In genomic region chr5:40446910-40447309, GRCh38 we compare ENCODE assay signal across 10 cellular contexts.
DNase-seq lines count a peak whose midpoint lies in the region; ATAC-seq and TF ChIP-seq lines count a peak whose summit lies in the region.
"Had no signal": no experiment of that assay in that cellular context is flagged by ENCODE, and none has a peak within 500 bp of the region (broad histone marks: within the 10 kb centered on the region; RNA-seq: fewer than 3 reads in every experiment).

No MANE protein-coding gene starts in this region.

- peak overlapping the region; percentile 57 for H3K27ac ChIP-seq in PC-3 (ENCODE audit: low read length)
- peak overlapping the region; percentile 41 for H3K27ac ChIP-seq in epithelial cell of prostate
- no peak overlapping the region for H3K27ac ChIP-seq in testis

- DNase-seq in NCI-H748 (lab: John Stamatoyannopoulos, UW; ENCODE audit: unreplicated experiment) (peak; percentile 34), NCI-H748 treated with DMSO at 0.1 percent for 48 hours (lab: John Stamatoyannopoulos, UW) (no peak), PC-3 (peak; percentile 96), epithelial cell of prostate (ENCODE audit: low read depth, low spot score) (peak; percentile 82), retinal pigment epithelial cell (ENCODE audit: low read depth) (peak; percentile 76), testis (no peak), cerebellar nuclear complex (lab: John Stamatoyannopoulos, UW) (no peak)
- DNase-seq: activated T-cell treated with anti-CD3 and anti-CD28 coated beads, Interleukin-2, amount 50 U/mL, for 1 hour; NCI-H2081 had no signal

- CTCF ChIA-PET in PC-3 (lab: Charles Lee) = no interaction called here

- 0 out of 2 replicates have a peak, but pooled peaks cover 5% of the 10 kb centered on the region for H3K9me3 ChIP-seq in PC-3 (ENCODE audit: low read length)
- H3K9me3 ChIP-seq in testis = no peaks in the 10 kb centered on the region

- H3K27me3 ChIP-seq in PC-3 (ENCODE audit: low read length) = no peaks in the 10 kb centered on the region
- no peaks in the 10 kb centered on the region for H3K27me3 ChIP-seq in testis

- peaks cover 5% of the 10 kb centered on the region for H3F3A ChIP-seq in PC-3 (ENCODE audit: low read length, unreplicated experiment)

- H2AFZ ChIP-seq in PC-3 (ENCODE audit: low read length) = no peak overlapping the region

- peaks cover 15% of the 10 kb centered on the region for H3K4me1 ChIP-seq in PC-3 (ENCODE audit: insufficient read depth, low read length)
- no peaks in the 10 kb centered on the region for H3K4me1 ChIP-seq in testis

- peak; percentile 100 for ATAC-seq in PC-3
- no peak for ATAC-seq in GM19395 (IDR thresholded peaks at IDR 0.05; ENCODE audit: unreplicated experiment)

- H3K4me2 ChIP-seq in PC-3 (ENCODE audit: low read length) = peak overlapping the region; percentile 10; the same call in 1 of the 2 replicates

- H3K9me2 ChIP-seq in PC-3 (replicated peaks; ENCODE audit: low read length) = no peaks in the 10 kb centered on the region

- 10 to 67% methylated on average over 1 of the region's 1 CpG for WGBS in testis, 2 donors

- POLR2A ChIA-PET in PC-3 (lab: Charles Lee; ENCODE audit: unreplicated experiment) = no interaction called here

- no peaks in the 10 kb centered on the region for H3K79me2 ChIP-seq in PC-3 (ENCODE audit: low read length)

- H3K36me3 ChIP-seq in PC-3 (ENCODE audit: low read depth, low read length) = no peaks in the 10 kb centered on the region
- H3K36me3 ChIP-seq in testis (ENCODE audit: low read depth, missing control alignments) = no peaks in the 10 kb centered on the region

- no peaks in the 10 kb centered on the region for H4K20me1 ChIP-seq in PC-3 (ENCODE audit: low read length)

- TF ChIP-seq POLR2A in testis (IDR thresholded peaks at IDR 0.05) = no peak

- no TSS peak for BruUV-seq in PC-3 (replicated peaks; lab: Mats Ljungman, UMichigan)

- no peak for TF ChIP-seq CTCF in PC-3 (conservative IDR thresholded peaks at IDR 0.05; ENCODE audit: low read depth, low read length)
- no peak for TF ChIP-seq CTCF in retinal pigment epithelial cell (conservative IDR thresholded peaks at IDR 0.05; ENCODE audit: low read depth, low read length)
- no peak for TF ChIP-seq CTCF in testis (IDR thresholded peaks at IDR 0.05)

- intact Hi-C loops in PC-3 (cut with micrococcal nuclease) (no loop called here), testis (cut with DNase I; ENCODE audit: low total_unique reads) (no loop called here)

- no peak overlapping the region for H3K9ac ChIP-seq in PC-3 (ENCODE audit: low read length)

- H3K4me3 ChIP-seq in PC-3 (ENCODE audit: low read length) (no peak overlapping the region), retinal pigment epithelial cell (ENCODE audit: low read length) (no peak overlapping the region), testis (no peak overlapping the region)

Comparison
In these comparisons a context has a peak if more than half of its experiments do, and no peak if none do; other contexts are left out.
1. DNase-seq: peak in NCI-H748 (single experiment), PC-3 (single experiment), epithelial cell of prostate (single experiment) and retinal pigment epithelial cell (single experiment); none in NCI-H748 treated with DMSO at 0.1 percent for 48 hours (single experiment), testis (single experiment) and cerebellar nuclear complex (0 of 2).
2. H3K27ac ChIP-seq: peak in PC-3 (single experiment) and epithelial cell of prostate (single experiment); none in testis (0 of 2).